19 cellular contexts compared by ENCODE assay signal in the genomic region with DNA sequence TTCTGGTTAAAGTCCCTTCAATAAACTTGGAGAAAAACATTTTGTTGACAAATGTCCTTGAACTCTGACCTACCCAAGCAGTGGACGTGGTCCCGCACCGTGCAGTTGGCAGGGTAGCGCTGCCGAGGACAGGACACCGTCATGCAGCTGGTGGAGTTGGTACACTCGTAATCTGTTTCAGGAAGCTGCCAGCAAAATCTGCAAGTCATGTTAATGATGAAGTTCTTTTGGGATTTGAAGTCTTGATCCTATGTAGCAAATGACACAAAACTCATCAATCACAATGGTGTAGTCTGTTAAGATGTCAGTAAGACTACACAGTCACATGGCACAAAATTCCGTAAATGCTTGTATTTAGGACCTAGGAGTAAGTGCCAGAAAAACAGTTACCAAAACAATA. TPM values are rescaled to one million over a fixed set of nuclear protein-coding genes. Genes with fewer than 3 reads are reported as not detected.
DNase-seq lines count a peak whose midpoint lies in the region; ATAC-seq and TF ChIP-seq lines count a peak whose summit lies in the region.
"Had no signal": no experiment of that assay in that cellular context is flagged by ENCODE, and none has a peak within 500 bp of the region (broad histone marks: within the 10 kb centered on the region; RNA-seq: fewer than 3 reads in every experiment).

No MANE protein-coding gene starts in this region.

- H3K27ac ChIP-seq in left ventricle myocardium inferior (replicated peaks) (peak overlapping the region; percentile 75), spleen (peak overlapping the region in 5 of 8 donors; percentile 22 to 46 (median 23))

- no peak for DNase-seq in activated T-cell treated with anti-CD3 and anti-CD28 coated beads, Interleukin-2, amount 50 U/mL, for 24 hours
- DNase-seq in activated T-cell treated with anti-CD3 and anti-CD28 coated beads for 4 hours (no peak), left ventricle myocardium inferior (peak; percentile 33), spleen (peak; percentile 76), progenitor cell of endocrine pancreas (ENCODE audit: low spot score, unreplicated experiment) (no peak)
- DNase-seq in activated naive CD8-positive, alpha-beta T cell treated with anti-CD3 and anti-CD28 coated beads for 36 hours = no peak
- no peak for DNase-seq in stimulated activated naive B cell treated with anti-CD40 and anti-IgM and Interleukin-4, amounts not matched to agents 10 μg/mL and 1 μg/mL and 100 μg/mL, for 72 hours
- DNase-seq: activated CD4-positive, CD25-positive, alpha-beta regulatory T cell; activated gamma-delta T cell treated with Interleukin-2 at 50 U/mL for 16 hours; CD8-positive, alpha-beta memory T cell; natural killer cell; NCI-H1930; NCI-H446; RPMI8226; stimulated activated CD4-positive, alpha-beta T cell treated with anti-CD3 and anti-CD28 coated beads, Interleukin-15, amount 100 ng/mL, for 24 hours; stimulated activated naive CD8-positive, alpha-beta T cell treated with anti-CD3 and anti-CD28 coated beads, Interleukin-15, amount 100 ng/mL, for 72 hours had no signal

- H3K27ac Mint-ChIP-seq in activated T-cell treated with anti-CD3 and anti-CD28 coated beads, Interleukin-2, amount 50 U/mL, for 24 hours = peak overlapping the region; percentile 76
- H3K27ac Mint-ChIP-seq in activated naive CD8-positive, alpha-beta T cell treated with anti-CD3 and anti-CD28 coated beads for 36 hours = peak overlapping the region; percentile 16
- H3K27ac Mint-ChIP-seq in progenitor cell of endocrine pancreas = no peak overlapping the region
- H3K27ac Mint-ChIP-seq in stimulated activated naive B cell treated with anti-CD40 and anti-IgM and Interleukin-4, amounts not matched to agents 10 μg/mL and 1 μg/mL and 100 μg/mL, for 72 hours = no peak overlapping the region
- H3K27ac Mint-ChIP-seq: IgD-negative memory B cell, memory B cell had no signal

- no peak for ATAC-seq in HG02623 (IDR thresholded peaks at IDR 0.05; ENCODE audit: unreplicated experiment)
- ATAC-seq in stimulated activated naive B cell treated with anti-CD40 and anti-IgM and Interleukin-4, amounts not matched to agents 10 μg/mL and 1 μg/mL and 100 μg/mL, for 72 hours (replicated peaks) = no peak
- ATAC-seq: natural killer cell; stimulated activated naive CD8-positive, alpha-beta T cell treated with anti-CD3 and anti-CD28 coated beads, Interleukin-15, amount 100 ng/mL, for 72 hours had no signal

- peaks cover 57% of the 10 kb centered on the region for H3K4me1 Mint-ChIP-seq in activated T-cell treated with anti-CD3 and anti-CD28 coated beads, Interleukin-2, amount 50 U/mL, for 24 hours (ENCODE audit: low read depth)
- H3K4me1 Mint-ChIP-seq in activated naive CD8-positive, alpha-beta T cell treated with anti-CD3 and anti-CD28 coated beads for 36 hours = peaks cover 35% of the 10 kb centered on the region
- H3K4me1 Mint-ChIP-seq in progenitor cell of endocrine pancreas (ENCODE audit: low read depth) = peaks cover 8% of the 10 kb centered on the region
- peaks cover 14 to 28% of the 10 kb centered on the region in 2 donors for H3K4me1 Mint-ChIP-seq in stimulated activated naive B cell treated with anti-CD40 and anti-IgM and Interleukin-4, amounts not matched to agents 10 μg/mL and 1 μg/mL and 100 μg/mL, for 72 hours

- intact Hi-C loops in left ventricle myocardium inferior (cut with micrococcal nuclease) (no loop called here), spleen (cut with DNase I; ENCODE audit: low total_unique reads) (no loop called here)

- TF ChIP-seq POLR2A in spleen (IDR thresholded peaks at IDR 0.05) = no peak

- no peaks in the 10 kb centered on the region for H3K27me3 Mint-ChIP-seq in activated T-cell treated with anti-CD3 and anti-CD28 coated beads, Interleukin-2, amount 50 U/mL, for 24 hours
- H3K27me3 Mint-ChIP-seq in activated naive CD8-positive, alpha-beta T cell treated with anti-CD3 and anti-CD28 coated beads for 36 hours = no peaks in the 10 kb centered on the region
- H3K27me3 Mint-ChIP-seq in progenitor cell of endocrine pancreas = no peaks in the 10 kb centered on the region
- no peaks in the 10 kb centered on the region for H3K27me3 Mint-ChIP-seq in stimulated activated naive B cell treated with anti-CD40 and anti-IgM and Interleukin-4, amounts not matched to agents 10 μg/mL and 1 μg/mL and 100 μg/mL, for 72 hours
- H3K27me3 Mint-ChIP-seq: CD8-positive, alpha-beta memory T cell; IgD-negative memory B cell; memory B cell; stimulated activated naive CD8-positive, alpha-beta T cell treated with anti-CD3 and anti-CD28 coated beads, Interleukin-15, amount 100 ng/mL, for 72 hours had no signal

- no peaks in the 10 kb centered on the region for H3K9me3 Mint-ChIP-seq in activated T-cell treated with anti-CD3 and anti-CD28 coated beads, Interleukin-2, amount 50 U/mL, for 24 hours
- H3K9me3 Mint-ChIP-seq in activated naive CD8-positive, alpha-beta T cell treated with anti-CD3 and anti-CD28 coated beads for 36 hours = no peaks in the 10 kb centered on the region
- no peaks in the 10 kb centered on the region for H3K9me3 Mint-ChIP-seq in progenitor cell of endocrine pancreas (ENCODE audit: low read depth)
- H3K9me3 Mint-ChIP-seq in stimulated activated naive B cell treated with anti-CD40 and anti-IgM and Interleukin-4, amounts not matched to agents 10 μg/mL and 1 μg/mL and 100 μg/mL, for 72 hours = no peaks in the 10 kb centered on the region
- H3K9me3 Mint-ChIP-seq: CD8-positive, alpha-beta memory T cell; IgD-negative memory B cell; memory B cell; natural killer cell; stimulated activated naive CD8-positive, alpha-beta T cell treated with anti-CD3 and anti-CD28 coated beads, Interleukin-15, amount 100 ng/mL, for 72 hours had no signal

- WGBS in spleen, 5 donors = 45 to 68% (median 57%) methylated on average over 8 of the region's 8 CpGs

- no peak for TF ChIP-seq CTCF in left ventricle myocardium inferior (IDR thresholded peaks at IDR 0.05; ENCODE audit: borderline replicate concordance)
- no peak for TF ChIP-seq CTCF in spleen (IDR thresholded peaks at IDR 0.05 in 8 of 11, conservative IDR thresholded peaks at IDR 0.05 in 3 of 11)
- TF ChIP-seq CTCF in progenitor cell of endocrine pancreas (IDR thresholded peaks at IDR 0.05; ENCODE audit: unreplicated experiment) = no peak

- H3K4me3 Mint-ChIP-seq in activated T-cell treated with anti-CD3 and anti-CD28 coated beads, Interleukin-2, amount 50 U/mL, for 24 hours = no peak overlapping the region
- no peak overlapping the region for H3K4me3 Mint-ChIP-seq in activated naive CD8-positive, alpha-beta T cell treated with anti-CD3 and anti-CD28 coated beads for 36 hours
- H3K4me3 Mint-ChIP-seq in progenitor cell of endocrine pancreas (ENCODE audit: low read depth) = no peak overlapping the region
- H3K4me3 Mint-ChIP-seq in stimulated activated naive B cell treated with anti-CD40 and anti-IgM and Interleukin-4, amounts not matched to agents 10 μg/mL and 1 μg/mL and 100 μg/mL, for 72 hours = no peak overlapping the region
- H3K4me3 Mint-ChIP-seq: CD8-positive, alpha-beta memory T cell; IgD-negative memory B cell; memory B cell; natural killer cell; stimulated activated naive CD8-positive, alpha-beta T cell treated with anti-CD3 and anti-CD28 coated beads, Interleukin-15, amount 100 ng/mL, for 72 hours had no signal

- H3K4me3 ChIP-seq in left ventricle myocardium inferior = no peak overlapping the region
- no peak overlapping the region for H3K4me3 ChIP-seq in spleen

- no peaks in the 10 kb centered on the region for H3K27me3 ChIP-seq in left ventricle myocardium inferior (ENCODE audit: low read depth)
- H3K27me3 ChIP-seq in spleen (replicated peaks in 1 of 7) = no peaks in the 10 kb centered on the region

- peaks cover 77% of the 10 kb centered on the region for H3K36me3 ChIP-seq in left ventricle myocardium inferior
- peaks cover 4 to 83% (median 64%) of the 10 kb centered on the region in 6 donors for H3K36me3 ChIP-seq in spleen

- H3K36me3 Mint-ChIP-seq in activated T-cell treated with anti-CD3 and anti-CD28 coated beads, Interleukin-2, amount 50 U/mL, for 24 hours (ENCODE audit: low read depth) = peaks cover 96% of the 10 kb centered on the region
- H3K36me3 Mint-ChIP-seq in activated naive CD8-positive, alpha-beta T cell treated with anti-CD3 and anti-CD28 coated beads for 36 hours = peaks cover 22% of the 10 kb centered on the region
- peaks cover 18% of the 10 kb centered on the region for H3K36me3 Mint-ChIP-seq in progenitor cell of endocrine pancreas (ENCODE audit: insufficient read depth)
- peaks cover 30 to 44% of the 10 kb centered on the region in 2 donors for H3K36me3 Mint-ChIP-seq in stimulated activated naive B cell treated with anti-CD40 and anti-IgM and Interleukin-4, amounts not matched to agents 10 μg/mL and 1 μg/mL and 100 μg/mL, for 72 hours

- H3K4me1 ChIP-seq in left ventricle myocardium inferior (peaks cover 69% of the 10 kb centered on the region), spleen (peaks cover 30 to 80% (median 58%) of the 10 kb centered on the region in 6 donors)

- H3K9me3 ChIP-seq in left ventricle myocardium inferior (replicated peaks) (no peaks in the 10 kb centered on the region), spleen (no peaks in the 10 kb centered on the region)

RNA-seq across cellular contexts. Expression of a gene that starts 5.5 kb away (rescaled TPM):
- total RNA-seq in activated naive CD8-positive, alpha-beta T cell treated with anti-CD3 and anti-CD28 coated beads for 36 hours = 10 to 100 TPM; 37.2 to 41.7 TPM
- 50.6 TPM for total RNA-seq in left ventricle myocardium inferior
- total RNA-seq in spleen = 10 to 100 TPM; 46.8 to 97.4 (median 55.1) TPM
- 10 to 100 TPM; 33.6 to 42.3 (median 36.2) TPM for polyA plus RNA-seq in spleen
- 49.3 and 49.5 TPM in 2 replicates for total RNA-seq in progenitor cell of endocrine pancreas

Comparison
In these comparisons a context has a peak if more than half of its experiments do, and no peak if none do; other contexts are left out.
1. DNase-seq: peak in left ventricle myocardium inferior (single experiment) and spleen (single experiment); none in activated T-cell treated with anti-CD3 and anti-CD28 coated beads, Interleukin-2, amount 50 U/mL, for 24 hours (single experiment), activated T-cell treated with anti-CD3 and anti-CD28 coated beads for 4 hours (single experiment), activated naive CD8-positive, alpha-beta T cell treated with anti-CD3 and anti-CD28 coated beads for 36 hours (single experiment), progenitor cell of endocrine pancreas (single experiment) and stimulated activated naive B cell treated with anti-CD40 and anti-IgM and Interleukin-4, amounts not matched to agents 10 μg/mL and 1 μg/mL and 100 μg/mL, for 72 hours (single experiment).
2. H3K27ac Mint-ChIP-seq: peak in activated T-cell treated with anti-CD3 and anti-CD28 coated beads, Interleukin-2, amount 50 U/mL, for 24 hours (single experiment) and activated naive CD8-positive, alpha-beta T cell treated with anti-CD3 and anti-CD28 coated beads for 36 hours (single experiment); none in progenitor cell of endocrine pancreas (single experiment) and stimulated activated naive B cell treated with anti-CD40 and anti-IgM and Interleukin-4, amounts not matched to agents 10 μg/mL and 1 μg/mL and 100 μg/mL, for 72 hours (single experiment).